In genomic region chr16:75555707-75556512, GRCh38 we compare ENCODE assay signal across 1 cellular context.
A peak's percentile ranks its signal among the peaks of the same experiment; 100 is the strongest.
TF ChIP-seq lines count a peak whose summit lies in the region.

TMEM231 (minus strand) TSS chr16:75556252; CDS start chr16:75556209, 43 bp downstream.

TF ChIP-seq in A549, 52 proteins besides CTCF, POLR2A, EP300 and RAD21 (continued from another document):
- TF ChIP-seq REST (IDR thresholded peaks at IDR 0.05): no peak
- TF ChIP-seq MAFK (IDR thresholded peaks at IDR 0.05; ENCODE audit: partially characterized antibody): no peak
- no peak for TF ChIP-seq SREBF2 (IDR thresholded peaks at IDR 0.05)
- TF ChIP-seq HDAC2 (IDR thresholded peaks at IDR 0.05): peak; percentile 41; the same call in 1 of the 2 replicates
- no peak for TF ChIP-seq EHMT2 (IDR thresholded peaks at IDR 0.05; ENCODE audit: low read depth)
- TF ChIP-seq, protein P1, sequence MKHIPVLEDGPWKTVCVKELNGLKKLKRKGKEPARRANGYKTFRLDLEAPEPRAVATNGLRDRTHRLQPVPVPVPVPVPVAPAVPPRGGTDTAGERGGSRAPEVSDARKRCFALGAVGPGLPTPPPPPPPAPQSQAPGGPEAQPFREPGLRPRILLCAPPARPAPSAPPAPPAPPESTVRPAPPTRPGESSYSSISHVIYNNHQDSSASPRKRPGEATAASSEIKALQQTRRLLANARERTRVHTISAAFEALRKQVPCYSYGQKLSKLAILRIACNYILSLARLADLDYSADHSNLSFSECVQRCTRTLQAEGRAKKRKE (CRISPR knock-in tag; IDR thresholded peaks at IDR 0.05; ENCODE audit: low read depth): 0 out of 2 replicates have a peak, but pooled peaks have one; percentile 28
- TF ChIP-seq RCOR1 (IDR thresholded peaks at IDR 0.05; ENCODE audit: low read depth, low read length): no peak
- TF ChIP-seq CHD2 (IDR thresholded peaks at IDR 0.05; ENCODE audit: low read length, partially characterized antibody): no peak
- no peak for TF ChIP-seq TFCP2L1 (CRISPR knock-in tag; IDR thresholded peaks at IDR 0.05)
- TF ChIP-seq CBX2 (IDR thresholded peaks at IDR 0.05; ENCODE audit: borderline replicate concordance, low read depth): no peak
- no peak for TF ChIP-seq HOXA7 (CRISPR knock-in tag; IDR thresholded peaks at IDR 0.05)
- 0 out of 3 replicates have a peak, but pooled peaks have one; percentile 24 for TF ChIP-seq BCL3 (IDR thresholded peaks at IDR 0.05)
- TF ChIP-seq PHF8 (IDR thresholded peaks at IDR 0.05; ENCODE audit: borderline replicate concordance, low read depth): peak; percentile 65; the same call in 1 of the 2 replicates
- TF ChIP-seq JUNB (IDR thresholded peaks at IDR 0.05): no peak
- peak; percentile 93 for TF ChIP-seq RFX5 (IDR thresholded peaks at IDR 0.05)
- no peak for TF ChIP-seq CHD4 (IDR thresholded peaks at IDR 0.05; ENCODE audit: borderline replicate concordance)
- TF ChIP-seq KDM1A (IDR thresholded peaks at IDR 0.05; ENCODE audit: low read depth): 0 out of 2 replicates have a peak, but pooled peaks have one; percentile 65
- TF ChIP-seq NR3C1 (IDR thresholded peaks at IDR 0.05): no peak
- TF ChIP-seq HOXB5 (CRISPR knock-in tag; IDR thresholded peaks at IDR 0.05): no peak
- TF ChIP-seq FOSL2 (IDR thresholded peaks at IDR 0.05): no peak
- no peak for TF ChIP-seq FOSL2 (CRISPR knock-in tag; IDR thresholded peaks at IDR 0.05)
- TF ChIP-seq, protein P2, sequence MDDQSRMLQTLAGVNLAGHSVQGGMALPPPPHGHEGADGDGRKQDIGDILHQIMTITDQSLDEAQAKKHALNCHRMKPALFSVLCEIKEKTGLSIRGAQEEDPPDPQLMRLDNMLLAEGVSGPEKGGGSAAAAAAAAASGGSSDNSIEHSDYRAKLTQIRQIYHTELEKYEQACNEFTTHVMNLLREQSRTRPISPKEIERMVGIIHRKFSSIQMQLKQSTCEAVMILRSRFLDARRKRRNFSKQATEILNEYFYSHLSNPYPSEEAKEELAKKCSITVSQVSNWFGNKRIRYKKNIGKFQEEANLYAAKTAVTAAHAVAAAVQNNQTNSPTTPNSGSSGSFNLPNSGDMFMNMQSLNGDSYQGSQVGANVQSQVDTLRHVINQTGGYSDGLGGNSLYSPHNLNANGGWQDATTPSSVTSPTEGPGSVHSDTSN (IDR thresholded peaks at IDR 0.05): no peak
- TF ChIP-seq NPAS2 (CRISPR knock-in tag; IDR thresholded peaks at IDR 0.05; ENCODE audit: borderline replicate concordance): no peak
- no peak for TF ChIP-seq SMC3 (IDR thresholded peaks at IDR 0.05)
- no peak for TF ChIP-seq KDM5A (IDR thresholded peaks at IDR 0.05)
- no peak for TF ChIP-seq MAZ (IDR thresholded peaks at IDR 0.05; ENCODE audit: borderline replicate concordance, low read depth, low read length)
- no peak for TF ChIP-seq ZFP36 (IDR thresholded peaks at IDR 0.05; ENCODE audit: borderline replicate concordance, partially characterized antibody)
- TF ChIP-seq JUN (IDR thresholded peaks at IDR 0.05): no peak; a peak in 1 of 5 replicates
TF ChIP-seq in A549: peak in this region for 11.
